In genomic region chr7:157604661-157605381, GRCh38 we compare ENCODE assay signal across 23 cellular contexts.
"Had no signal": no experiment of that assay in that cellular context is flagged by ENCODE, and none has a peak within 500 bp of the region (broad histone marks: within the 10 kb centered on the region; RNA-seq: fewer than 3 reads in every experiment).

No MANE protein-coding gene starts in this region.

- H3K4me1 ChIP-seq: breast epithelium had no signal

- H3K4me3 Mint-ChIP-seq: activated CD4-positive, alpha-beta memory T cell treated with anti-CD3 and anti-CD28 coated beads, Interleukin-2, amount 10 ng/mL, durations not matched to agents 7 days and 5 days; activated T-cell treated with anti-CD3 and anti-CD28 coated beads, Interleukin-2, amount 50 U/mL, for 72 hours; T-cell had no signal

- H3K4me1 Mint-ChIP-seq: activated CD4-positive, alpha-beta memory T cell treated with anti-CD3 and anti-CD28 coated beads, Interleukin-2, amount 10 ng/mL, durations not matched to agents 7 days and 5 days had no signal

- H3K9me3 Mint-ChIP-seq: activated CD4-positive, alpha-beta memory T cell treated with anti-CD3 and anti-CD28 coated beads, Interleukin-2, amount 10 ng/mL, durations not matched to agents 7 days and 5 days; activated T-cell treated with anti-CD3 and anti-CD28 coated beads, Interleukin-2, amount 50 U/mL, for 72 hours; activated T-helper 2 cell treated with anti-CD3 and anti-CD28 coated beads, Interferon-gamma antibody, Interleukin-2, Interleukin-4, amounts not matched to agents 10 μg/mL and 5 μg/mL and 100 μg/mL, durations not matched to agents 14 hours and 24 hours and 36 hours; T-cell had no signal

- DNase-seq: activated CD4-positive, alpha-beta memory T cell treated with anti-CD3 and anti-CD28 coated beads, Interleukin-2, amount 10 ng/mL, durations not matched to agents 7 days and 5 days; activated CD4-positive, alpha-beta T cell treated with anti-CD3 and anti-CD28 coated beads, Interleukin-2, amount 50 U/mL, for 1 hour; activated CD4-positive, CD25-positive, alpha-beta regulatory T cell; activated gamma-delta T cell treated with Interleukin-2 at 50 U/mL for 16 hours; activated naive CD4-positive, alpha-beta T cell treated with anti-CD3 and anti-CD28 coated beads, Interleukin-2, amount 50 U/mL, for 16 hours; activated T-cell treated with anti-CD3 and anti-CD28 coated beads for 4 hours; activated T-cell treated with anti-CD3 and anti-CD28 coated beads, Interleukin-2, amount 50 U/mL, for 72 hours; caudate nucleus; NCI-H1092 treated with DMSO at 0.1 percent for 48 hours; NCI-H1436; NCI-H1694 treated with DMSO at 0.1 percent for 48 hours; NCI-H2029 treated with DMSO at 0.1 percent for 48 hours; NCI-H345; NCI-H510A; NCI-H526 treated with DMSO at 0.1 percent for 48 hours; NCI-H82; T-cell; T-helper 2 cell; T1000 had no signal

- ATAC-seq: activated T-cell treated with anti-CD3 and anti-CD28 coated beads, Interleukin-2, amount 50 U/mL, for 72 hours; T-cell had no signal

- H3K9ac ChIP-seq: KMS-11 had no signal

- H3K27ac ChIP-seq: breast epithelium, KMS-11, SK-N-MC had no signal

- H3K27ac Mint-ChIP-seq: activated CD4-positive, alpha-beta memory T cell treated with anti-CD3 and anti-CD28 coated beads, Interleukin-2, amount 10 ng/mL, durations not matched to agents 7 days and 5 days; activated T-cell treated with anti-CD3 and anti-CD28 coated beads, Interleukin-2, amount 50 U/mL, for 72 hours; activated T-helper 2 cell treated with anti-CD3 and anti-CD28 coated beads, Interferon-gamma antibody, Interleukin-2, Interleukin-4, amounts not matched to agents 10 μg/mL and 5 μg/mL and 100 μg/mL, durations not matched to agents 14 hours and 24 hours and 36 hours; T-cell had no signal

- H3K4me2 ChIP-seq: KMS-11 had no signal

- H3K4me3 ChIP-seq: breast epithelium, SK-N-MC had no signal

- H3K36me3 Mint-ChIP-seq: T-cell had no signal

- H3K36me3 ChIP-seq: breast epithelium had no signal
